Comparison of ENCODE assay signal across 1 cellular context in the genomic region with DNA sequence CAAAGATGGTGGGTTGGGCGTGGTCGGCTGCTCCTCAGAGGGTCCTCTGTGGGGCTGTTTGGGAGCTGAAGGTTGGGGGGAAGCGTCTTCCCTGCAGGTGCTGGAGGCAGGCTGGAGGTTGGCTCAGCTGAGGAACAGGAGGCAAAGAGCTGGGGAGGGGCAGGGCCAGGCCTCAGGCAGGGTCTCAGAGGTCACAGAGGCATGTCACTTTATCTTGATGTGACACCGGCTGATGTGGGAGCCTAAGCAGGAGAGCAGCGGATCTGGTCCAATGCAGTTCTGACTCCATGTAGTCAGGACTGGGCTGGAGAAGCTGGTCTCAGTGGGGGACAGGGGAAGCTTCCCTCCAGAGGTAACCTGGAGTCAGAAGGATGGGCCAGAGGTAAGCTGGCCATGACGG.
TF ChIP-seq lines count a peak whose summit lies in the region.

No MANE protein-coding gene starts in this region.

TF ChIP-seq in K562, 482 proteins besides CTCF, POLR2A, EP300 and RAD21:
- TF ChIP-seq, protein P1, sequence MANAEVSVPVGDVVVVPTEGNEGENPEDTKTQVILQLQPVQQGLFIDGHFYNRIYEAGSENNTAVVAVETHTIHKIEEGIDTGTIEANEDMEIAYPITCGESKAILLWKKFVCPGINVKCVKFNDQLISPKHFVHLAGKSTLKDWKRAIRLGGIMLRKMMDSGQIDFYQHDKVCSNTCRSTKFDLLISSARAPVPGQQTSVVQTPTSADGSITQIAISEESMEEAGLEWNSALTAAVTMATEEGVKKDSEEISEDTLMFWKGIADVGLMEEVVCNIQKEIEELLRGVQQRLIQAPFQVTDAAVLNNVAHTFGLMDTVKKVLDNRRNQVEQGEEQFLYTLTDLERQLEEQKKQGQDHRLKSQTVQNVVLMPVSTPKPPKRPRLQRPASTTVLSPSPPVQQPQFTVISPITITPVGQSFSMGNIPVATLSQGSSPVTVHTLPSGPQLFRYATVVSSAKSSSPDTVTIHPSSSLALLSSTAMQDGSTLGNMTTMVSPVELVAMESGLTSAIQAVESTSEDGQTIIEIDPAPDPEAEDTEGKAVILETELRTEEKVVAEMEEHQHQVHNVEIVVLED (CRISPR knock-in tag; IDR thresholded peaks at IDR 0.05) = no peak
- TF ChIP-seq, protein P2, sequence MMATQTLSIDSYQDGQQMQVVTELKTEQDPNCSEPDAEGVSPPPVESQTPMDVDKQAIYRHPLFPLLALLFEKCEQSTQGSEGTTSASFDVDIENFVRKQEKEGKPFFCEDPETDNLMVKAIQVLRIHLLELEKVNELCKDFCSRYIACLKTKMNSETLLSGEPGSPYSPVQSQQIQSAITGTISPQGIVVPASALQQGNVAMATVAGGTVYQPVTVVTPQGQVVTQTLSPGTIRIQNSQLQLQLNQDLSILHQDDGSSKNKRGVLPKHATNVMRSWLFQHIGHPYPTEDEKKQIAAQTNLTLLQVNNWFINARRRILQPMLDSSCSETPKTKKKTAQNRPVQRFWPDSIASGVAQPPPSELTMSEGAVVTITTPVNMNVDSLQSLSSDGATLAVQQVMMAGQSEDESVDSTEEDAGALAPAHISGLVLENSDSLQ (IDR thresholded peaks at IDR 0.05) = peak; percentile 39; the same call in 1 of the 2 replicates
